In the genomic region with DNA sequence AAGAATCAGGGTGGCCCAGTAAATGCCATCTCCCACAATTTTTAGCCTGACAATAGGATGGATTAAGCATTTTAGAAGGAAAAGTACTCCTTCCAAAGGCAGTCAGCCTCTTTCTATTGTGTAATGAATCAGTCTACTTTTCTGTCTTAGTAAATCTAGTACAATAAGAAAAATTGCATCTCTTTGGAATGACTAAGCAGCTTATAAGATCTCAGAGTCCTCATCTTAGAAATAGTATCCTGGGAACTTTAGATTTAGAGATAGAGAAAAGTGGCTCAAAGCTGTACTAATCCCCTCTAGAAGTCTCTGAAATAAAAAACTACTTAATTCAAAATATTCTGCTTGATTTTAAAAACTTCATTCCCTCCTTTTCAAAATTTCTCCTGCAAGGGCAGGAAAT, we compare ENCODE assay signal across 1 cellular context.
TF ChIP-seq lines count a peak whose summit lies in the region.

No MANE protein-coding gene starts in this region.

TF ChIP-seq in SK-N-SH, 30 proteins besides CTCF, POLR2A, EP300 and RAD21 (continued from another document):
- TF ChIP-seq, protein P1, sequence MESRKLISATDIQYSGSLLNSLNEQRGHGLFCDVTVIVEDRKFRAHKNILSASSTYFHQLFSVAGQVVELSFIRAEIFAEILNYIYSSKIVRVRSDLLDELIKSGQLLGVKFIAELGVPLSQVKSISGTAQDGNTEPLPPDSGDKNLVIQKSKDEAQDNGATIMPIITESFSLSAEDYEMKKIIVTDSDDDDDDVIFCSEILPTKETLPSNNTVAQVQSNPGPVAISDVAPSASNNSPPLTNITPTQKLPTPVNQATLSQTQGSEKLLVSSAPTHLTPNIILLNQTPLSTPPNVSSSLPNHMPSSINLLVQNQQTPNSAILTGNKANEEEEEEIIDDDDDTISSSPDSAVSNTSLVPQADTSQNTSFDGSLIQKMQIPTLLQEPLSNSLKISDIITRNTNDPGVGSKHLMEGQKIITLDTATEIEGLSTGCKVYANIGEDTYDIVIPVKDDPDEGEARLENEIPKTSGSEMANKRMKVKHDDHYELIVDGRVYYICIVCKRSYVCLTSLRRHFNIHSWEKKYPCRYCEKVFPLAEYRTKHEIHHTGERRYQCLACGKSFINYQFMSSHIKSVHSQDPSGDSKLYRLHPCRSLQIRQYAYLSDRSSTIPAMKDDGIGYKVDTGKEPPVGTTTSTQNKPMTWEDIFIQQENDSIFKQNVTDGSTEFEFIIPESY (IDR thresholded peaks at IDR 0.05; ENCODE audit: borderline replicate concordance, low read depth) = 0 out of 2 replicates have a peak, but pooled peaks have one; percentile 30
- TF ChIP-seq MAX (IDR thresholded peaks at IDR 0.05; ENCODE audit: low read depth) = no peak
- TF ChIP-seq RFX5 (IDR thresholded peaks at IDR 0.05; ENCODE audit: low read length) = no peak
TF ChIP-seq in SK-N-SH: peak in this region for 13.
